21 cellular contexts compared by ENCODE assay signal in the genomic region with DNA sequence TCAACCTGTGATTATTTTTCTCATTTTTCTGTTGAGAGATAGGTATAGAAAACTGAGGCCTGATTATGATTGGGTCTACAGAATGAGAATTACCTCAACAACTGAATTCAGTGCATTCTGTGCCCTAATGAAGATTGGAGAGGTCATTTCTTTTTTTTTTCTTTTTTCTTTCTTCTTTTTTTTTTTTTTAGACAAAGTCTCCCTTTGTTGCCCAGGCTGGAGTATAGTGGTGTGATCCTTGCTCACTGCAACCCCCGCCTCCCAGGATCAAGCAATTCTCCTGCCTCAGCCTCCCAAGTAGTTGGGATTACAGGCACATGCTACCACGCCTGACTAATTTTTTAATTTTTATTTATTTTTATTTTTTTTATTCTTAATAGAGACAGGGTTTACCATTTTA.
A peak's percentile ranks its signal among the peaks of the same experiment; 100 is the strongest.
DNase-seq lines count a peak whose midpoint lies in the region; FAIRE-seq and TF ChIP-seq lines count a peak whose summit lies in the region.
"Had no signal": no experiment of that assay in that cellular context is flagged by ENCODE, and none has a peak within 500 bp of the region (broad histone marks: within the 10 kb centered on the region; RNA-seq: fewer than 3 reads in every experiment).

No MANE protein-coding gene starts in this region.

- H3K4me1 Mint-ChIP-seq in neural progenitor cell, result no peaks in the 10 kb centered on the region
- H3K4me1 Mint-ChIP-seq: B cell; CD4-positive, CD25-positive, alpha-beta regulatory T cell had no signal

- intact Hi-C loops in dorsolateral prefrontal cortex (cut with DNase I), result no loop called here

- no peak overlapping the region for H3K27ac Mint-ChIP-seq in neural progenitor cell
- H3K27ac Mint-ChIP-seq: B cell; CD4-positive, CD25-positive, alpha-beta regulatory T cell; CD8-positive, alpha-beta T cell; GM23338; H9; HFFc6 had no signal

- no peak for TF ChIP-seq POLR2A in GM12892 (IDR thresholded peaks at IDR 0.05; ENCODE audit: low read depth, low read length)

- H3K9me3 Mint-ChIP-seq in neural progenitor cell, result peaks cover 7% of the 10 kb centered on the region
- H3K9me3 Mint-ChIP-seq: CD8-positive, alpha-beta T cell; GM23338; HFFc6 had no signal

- H3K79me2 ChIP-seq in neural progenitor cell (ENCODE audit: low read depth), result no peaks in the 10 kb centered on the region

- H3K27me3 Mint-ChIP-seq in neural progenitor cell (ENCODE audit: insufficient read depth, low read depth), result peaks cover 2% of the 10 kb centered on the region
- H3K27me3 Mint-ChIP-seq: B cell had no signal

- peaks cover 14% of the 10 kb centered on the region for H3K4me1 ChIP-seq in neural progenitor cell
- H3K4me1 ChIP-seq: BLaER1 had no signal

- no peaks in the 10 kb centered on the region for H3K36me3 ChIP-seq in neural progenitor cell
- H3K36me3 ChIP-seq: BLaER1 had no signal

- no peak overlapping the region for H3K4me3 ChIP-seq in dorsolateral prefrontal cortex
- H3K4me3 ChIP-seq in neural progenitor cell, result no peak overlapping the region
- H3K4me3 ChIP-seq: BLaER1, GM12878, GM23338 had no signal

- H3K4me3 Mint-ChIP-seq in neural progenitor cell, result no peak overlapping the region
- H3K4me3 Mint-ChIP-seq: B cell; CD4-positive, CD25-positive, alpha-beta regulatory T cell; CD8-positive, alpha-beta T cell; GM23338; H9; HFFc6 had no signal

- TF ChIP-seq CTCF in dorsolateral prefrontal cortex (IDR thresholded peaks at IDR 0.05 in 54 of 56, conservative IDR thresholded peaks at IDR 0.05 in 2 of 56; ENCODE audit: low read depth in 1 of 56, partially characterized antibody in 56 of 56) (no peak), neural progenitor cell (IDR thresholded peaks at IDR 0.05) (no peak)

- H3K27ac ChIP-seq in angular gyrus (ENCODE audit: low read depth, low read length) (peak overlapping the region; percentile 97), dorsolateral prefrontal cortex (peak overlapping the region in 57 of 59 donors; percentile 71 to 99 (median 92)), neural progenitor cell (no peak overlapping the region)
- H3K27ac ChIP-seq: BLaER1, C4-2B had no signal

- no peaks in the 10 kb centered on the region for H3K36me3 Mint-ChIP-seq in neural progenitor cell
- H3K36me3 Mint-ChIP-seq: CD4-positive, CD25-positive, alpha-beta regulatory T cell; CD8-positive, alpha-beta T cell had no signal

- no peak overlapping the region for H3K9ac ChIP-seq in neural progenitor cell
- H3K9ac ChIP-seq: BLaER1 had no signal

- H2AFZ ChIP-seq in neural progenitor cell (replicated peaks), result no peak overlapping the region

- no peaks in the 10 kb centered on the region for H4K20me1 ChIP-seq in neural progenitor cell (ENCODE audit: low read depth)
- H4K20me1 ChIP-seq: BLaER1 had no signal

- no peaks in the 10 kb centered on the region for H3F3A ChIP-seq in neural progenitor cell (ENCODE audit: low read depth)

- no peak for FAIRE-seq in GM12892 (lab: Jason Lieb, UNC)
- FAIRE-seq: GM12878, GM18507 had no signal

- H3K27me3 ChIP-seq in dorsolateral prefrontal cortex (no peaks in the 10 kb centered on the region), neural progenitor cell (no peaks in the 10 kb centered on the region)
- H3K27me3 ChIP-seq: BLaER1 had no signal

- H3K9me3 ChIP-seq in neural progenitor cell (ENCODE audit: low read depth), result no peaks in the 10 kb centered on the region
- H3K9me3 ChIP-seq: Caco-2 had no signal

- peak overlapping the region; percentile 34 for H3K4me2 ChIP-seq in neural progenitor cell
- H3K4me2 ChIP-seq: BLaER1, GM23338 had no signal

- no peak for DNase-seq in dorsolateral prefrontal cortex
- DNase-seq in neural progenitor cell (ENCODE audit: low spot score), result no peak
- no peak for DNase-seq in GM12892 (ENCODE audit: insufficient read length)
- DNase-seq in SKM-1 (lab: John Stamatoyannopoulos, UW; ENCODE audit: unreplicated experiment), result no peak
- no peak for DNase-seq in AML-193 (lab: John Stamatoyannopoulos, UW)
- DNase-seq in NCI-H345 (lab: John Stamatoyannopoulos, UW), result no peak
- DNase-seq: Caco-2; CD4-positive, CD25-positive, alpha-beta regulatory T cell; CD8-positive, alpha-beta T cell; DMS79; EL; GDM1; H9; HFFc6 had no signal
